Comparison of ENCODE assay signal across 24 cellular contexts in the genomic region with DNA sequence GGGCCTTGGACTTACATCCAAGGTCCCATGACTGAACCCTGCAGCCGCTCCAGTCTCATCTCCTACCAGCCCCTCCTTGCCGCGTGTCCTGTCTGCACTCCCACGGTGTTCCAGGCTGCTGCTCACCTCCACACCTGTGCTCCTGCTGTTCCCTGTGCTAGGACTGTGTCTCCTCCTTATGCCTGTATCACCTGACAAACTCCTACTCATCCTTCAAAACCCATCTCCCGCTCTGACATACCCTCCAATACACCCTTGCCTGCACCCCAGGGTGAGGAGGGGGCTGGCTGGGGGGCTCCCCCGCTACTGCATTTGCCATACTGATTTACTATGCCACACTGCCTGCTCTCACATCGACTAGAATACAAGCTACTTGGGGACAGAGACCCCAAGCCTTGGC. TPM values are rescaled to one million over a fixed set of nuclear protein-coding genes. Genes with fewer than 3 reads are reported as not detected.
"Had no signal": no experiment of that assay in that cellular context is flagged by ENCODE, and none has a peak within 500 bp of the region (broad histone marks: within the 10 kb centered on the region; RNA-seq: fewer than 3 reads in every experiment).

No MANE protein-coding gene starts in this region.

- DNase-seq: activated CD4-positive, alpha-beta memory T cell treated with anti-CD3 and anti-CD28 coated beads, Interleukin-2, amount 10 ng/mL, durations not matched to agents 7 days and 5 days; activated CD4-positive, alpha-beta T cell treated with anti-CD3 and anti-CD28 coated beads for 4 hours; activated CD8-positive, alpha-beta memory T cell treated with anti-CD3 and anti-CD28 coated beads, Interleukin-2, amount 50 U/mL, for 4 hours; activated gamma-delta T cell treated with Interleukin-2 at 50 U/mL for 16 hours; anterior cingulate cortex; colonic mucosa; foreskin keratinocyte; hippocampal formation; left cardiac atrium; mesendoderm; naive thymus-derived CD4-positive, alpha-beta T cell; occipital lobe; stimulated activated CD4-positive, alpha-beta T cell treated with anti-CD3 and anti-CD28 coated beads, Interleukin-12 subunit alpha, Interleukin-12 subunit beta, amount 100 ng/mL, for 4 hours; stimulated activated CD4-positive, alpha-beta T cell treated with anti-CD3 and anti-CD28 coated beads, Interleukin-1b, Interleukin-23, amount 100 ng/mL, for 48 hours; stimulated activated CD8-positive, alpha-beta memory T cell treated with anti-CD3 and anti-CD28 coated beads, Interleukin-4, amount 100 ng/mL, for 48 hours; stimulated activated naive CD8-positive, alpha-beta T cell treated with anti-CD3 and anti-CD28 coated beads, Interleukin-15, Interleukin-2, amounts not matched to agents 100 U/mL and 50 U/mL, for 24 hours; SW 1271; trophoblast cell had no signal

- H3K27me3 ChIP-seq: colonic mucosa, vagina had no signal

- H3K27ac ChIP-seq: colonic mucosa, foreskin keratinocyte, suprapubic skin, vagina had no signal

- ATAC-seq: activated naive CD4-positive, alpha-beta T cell treated with anti-CD3 and anti-CD28 coated beads, Interleukin-2, amount 50 U/mL, for 72 hours; foreskin keratinocyte; left cardiac atrium; naive thymus-derived CD4-positive, alpha-beta T cell; stimulated activated naive CD8-positive, alpha-beta T cell treated with anti-CD3 and anti-CD28 coated beads, Interleukin-15, Interleukin-2, amounts not matched to agents 100 U/mL and 50 U/mL, for 24 hours; WTC11 had no signal

- H3K9me3 ChIP-seq: colonic mucosa, suprapubic skin, vagina had no signal

- H3K27ac Mint-ChIP-seq: activated CD4-positive, alpha-beta memory T cell treated with anti-CD3 and anti-CD28 coated beads, Interleukin-2, amount 10 ng/mL, durations not matched to agents 7 days and 5 days; WTC11 had no signal

- H3K4me3 Mint-ChIP-seq: activated CD4-positive, alpha-beta memory T cell treated with anti-CD3 and anti-CD28 coated beads, Interleukin-2, amount 10 ng/mL, durations not matched to agents 7 days and 5 days; central memory CD8-positive, alpha-beta T cell; WTC11 had no signal

- H3K4me3 ChIP-seq: colonic mucosa, suprapubic skin, vagina had no signal

- H3K36me3 ChIP-seq: colonic mucosa, suprapubic skin, vagina had no signal

- H3K4me1 ChIP-seq: colonic mucosa, foreskin keratinocyte had no signal

- H3K27me3 Mint-ChIP-seq: naive thymus-derived CD4-positive, alpha-beta T cell had no signal

- H3K9me3 Mint-ChIP-seq: activated CD4-positive, alpha-beta memory T cell treated with anti-CD3 and anti-CD28 coated beads, Interleukin-2, amount 10 ng/mL, durations not matched to agents 7 days and 5 days; activated naive CD4-positive, alpha-beta T cell treated with anti-CD3 and anti-CD28 coated beads, Interleukin-2, amount 50 U/mL, for 72 hours; central memory CD8-positive, alpha-beta T cell; naive thymus-derived CD4-positive, alpha-beta T cell; WTC11 had no signal

- H3K36me3 Mint-ChIP-seq: activated naive CD4-positive, alpha-beta T cell treated with anti-CD3 and anti-CD28 coated beads, Interleukin-2, amount 50 U/mL, for 72 hours; naive thymus-derived CD4-positive, alpha-beta T cell; WTC11 had no signal

RNA-seq across cellular contexts. Expression of a gene that starts 53.6 kb away (rescaled TPM):
- total RNA-seq: activated CD4-positive, alpha-beta memory T cell treated with anti-CD3 and anti-CD28 coated beads, Interleukin-2, amount 10 ng/mL, durations not matched to agents 7 days and 5 days; foreskin keratinocyte; occipital lobe; T-helper 2 cell treated with Interferon-gamma antibody and Interleukin-4, amounts not matched to agents 100 ng/mL and 5 ng/mL, for 36 hours had no signal
- polyA plus RNA-seq: naive thymus-derived CD4-positive, alpha-beta T cell had no signal
